In the genomic region with DNA sequence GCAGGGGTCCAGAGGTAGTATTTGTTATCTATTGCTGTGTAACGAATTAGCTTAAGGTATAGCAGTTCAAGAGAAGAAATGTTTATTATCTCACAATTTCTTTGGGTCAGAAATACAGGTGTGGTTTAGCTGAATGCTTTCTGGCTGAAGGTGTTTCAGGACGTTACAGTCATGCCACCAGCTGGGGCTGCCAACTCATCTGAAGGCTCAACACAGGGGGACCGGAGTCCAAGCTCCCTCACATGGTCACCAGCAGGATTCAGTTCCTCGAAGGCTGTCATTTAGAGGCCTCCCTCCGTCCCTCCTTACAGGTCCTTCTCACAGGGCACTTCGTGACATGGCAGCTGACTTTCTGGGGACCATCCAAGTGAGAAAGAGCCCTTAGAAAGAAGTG, we compare ENCODE assay signal across 11 cellular contexts. TPM values are rescaled to one million over a fixed set of nuclear protein-coding genes. Genes with fewer than 3 reads are reported as not detected.
DNase-seq lines count a peak whose midpoint lies in the region; ATAC-seq and TF ChIP-seq lines count a peak whose summit lies in the region.
"Had no signal": no experiment of that assay in that cellular context is flagged by ENCODE, and none has a peak within 500 bp of the region (broad histone marks: within the 10 kb centered on the region; RNA-seq: fewer than 3 reads in every experiment).

No MANE protein-coding gene starts in this region.

- peaks cover 24% of the 10 kb centered on the region for H3K4me1 ChIP-seq in PC-9 (replicated peaks; ENCODE audit: insufficient read depth)
- no peaks in the 10 kb centered on the region for H3K4me1 ChIP-seq in muscle layer of duodenum (ENCODE audit: control insufficient read depth in 1 of 2, insufficient read depth in 2 of 2, low read length in 2 of 2)

- H3K27ac ChIP-seq in PC-9: 0 out of 2 replicates have a peak overlapping the region, but pooled peaks have one; percentile 63
- H3K27ac ChIP-seq in muscle layer of duodenum (ENCODE audit: low read length): peak overlapping the region; percentile 27

- H3K36me3 Mint-ChIP-seq in activated naive CD4-positive, alpha-beta T cell treated with anti-CD3 and anti-CD28 coated beads, Interleukin-2, amount 50 U/mL, for 72 hours: no peaks in the 10 kb centered on the region

- H3K9me3 Mint-ChIP-seq in activated naive CD4-positive, alpha-beta T cell treated with anti-CD3 and anti-CD28 coated beads, Interleukin-2, amount 50 U/mL, for 72 hours: no peaks in the 10 kb centered on the region

- DNase-seq in H7 (peak; percentile 11), PC-9 (no peak), SK-N-DZ (ENCODE audit: low spot score) (no peak)
- no peak for DNase-seq in stimulated activated CD8-positive, alpha-beta memory T cell treated with anti-CD3 and anti-CD28 coated beads, Interleukin-4, amount 100 ng/mL, for 48 hours
- DNase-seq in activated naive CD4-positive, alpha-beta T cell treated with anti-CD3 and anti-CD28 coated beads, Interleukin-2, amount 50 U/mL, for 72 hours (ENCODE audit: low spot score in 2 of 2): no peak
- DNase-seq: activated effector memory CD4-positive, alpha-beta T cell treated with Interleukin-2 at 50 U/mL for 16 hours; kidney; NCI-H2081 treated with DMSO at 0.1 percent for 48 hours had no signal

- intact Hi-C loops in PC-9 (cut with micrococcal nuclease; ENCODE audit: unreplicated experiment): loop anchor here (1.0 to 5.0 kb wide), 4 partner anchors 37 to 273 kb away; partner anchors contain the start of gene SINHCAF

- H3K9me3 ChIP-seq in PC-9 (ENCODE audit: insufficient read depth, low read depth) (no peaks in the 10 kb centered on the region), muscle layer of duodenum (ENCODE audit: control insufficient read depth in 1 of 2, low read length in 2 of 2) (no peaks in the 10 kb centered on the region)

- POLR2A ChIA-PET in PC-9 (lab: Charles Lee; ENCODE audit: unreplicated experiment): no interaction called here

- H3K27me3 ChIP-seq in H7 (ENCODE audit: control insufficient read depth, insufficient read depth, low read length) (no peaks in the 10 kb centered on the region), PC-9 (ENCODE audit: insufficient read depth, low read depth) (no peaks in the 10 kb centered on the region), muscle layer of duodenum (ENCODE audit: low read depth, low read length) (no peaks in the 10 kb centered on the region)

- no peaks in the 10 kb centered on the region for H4K20me1 ChIP-seq in PC-9 (ENCODE audit: insufficient read depth)

- no peak overlapping the region for H3K4me3 ChIP-seq in H7 (ENCODE audit: insufficient read depth, low read depth, low read length)
- H3K4me3 ChIP-seq in PC-9: no peak overlapping the region
- H3K4me3 ChIP-seq in muscle layer of duodenum (ENCODE audit: low read depth in 1 of 2, low read length in 2 of 2): no peak overlapping the region

- TF ChIP-seq CTCF in PC-9 (conservative IDR thresholded peaks at IDR 0.05): no peak

- peak overlapping the region; percentile 85 for H3K4me2 ChIP-seq in PC-9

- peaks cover 26% of the 10 kb centered on the region for H3F3A ChIP-seq in PC-9 (ENCODE audit: insufficient read depth, low read depth)

- CTCF ChIA-PET in PC-9 (lab: Charles Lee): interaction anchor here (1.0 to 2.3 kb wide), 5 partner anchors 25 to 91 kb away, joined by 3 to 11 read pairs (median 3); no protein-coding TSS in a partner anchor

- H2AFZ ChIP-seq in PC-9: no peak overlapping the region

- H3K36me3 ChIP-seq in H7 (replicated peaks; ENCODE audit: control insufficient read depth, insufficient read depth, low read length) (no peaks in the 10 kb centered on the region), PC-9 (ENCODE audit: low read depth) (no peaks in the 10 kb centered on the region), muscle layer of duodenum (ENCODE audit: control insufficient read depth in 1 of 2, insufficient read depth in 2 of 2, low read length in 2 of 2) (no peaks in the 10 kb centered on the region)

- ATAC-seq in GM18498 (IDR thresholded peaks at IDR 0.05; ENCODE audit: unreplicated experiment) (peak; percentile 14), HG03457 (IDR thresholded peaks at IDR 0.05; ENCODE audit: unreplicated experiment) (no peak)
- no peak for ATAC-seq in activated naive CD4-positive, alpha-beta T cell treated with anti-CD3 and anti-CD28 coated beads, Interleukin-2, amount 50 U/mL, for 72 hours

- no peak overlapping the region for H3K27ac Mint-ChIP-seq in activated naive CD4-positive, alpha-beta T cell treated with anti-CD3 and anti-CD28 coated beads, Interleukin-2, amount 50 U/mL, for 72 hours

- no peaks in the 10 kb centered on the region for H3K9me2 ChIP-seq in PC-9 (ENCODE audit: insufficient read depth)

- no TSS peak for BruUV-seq in PC-9 (replicated peaks; lab: Mats Ljungman, UMichigan)

- no peaks in the 10 kb centered on the region for H3K79me2 ChIP-seq in PC-9 (ENCODE audit: low read depth)

RNA-seq across cellular contexts. Expression of gene SINHCAF, which starts 37.5 kb away (rescaled TPM):
- total RNA-seq in H7 (2014; rRNA removed; shearing (Covaris generic)): 265 and 349 TPM in 2 replicates
- total RNA-seq in PC-9 (2021): 146 and 152 TPM in 2 replicates
- total RNA-seq in activated naive CD4-positive, alpha-beta T cell treated with anti-CD3 and anti-CD28 coated beads, Interleukin-2, amount 50 U/mL, for 72 hours: 100 to 1,000 TPM; 162 to 190 TPM
- 243 and 376 TPM in 2 replicates for polyA plus RNA-seq in SK-N-DZ (2014; cell fraction: cytosol; rRNA removed)
- 93.4 and 146 TPM in 2 replicates for polyA plus RNA-seq in SK-N-DZ (2014; cell fraction: nucleus; rRNA removed)
